16 cellular contexts compared by ENCODE assay signal in the genomic region with DNA sequence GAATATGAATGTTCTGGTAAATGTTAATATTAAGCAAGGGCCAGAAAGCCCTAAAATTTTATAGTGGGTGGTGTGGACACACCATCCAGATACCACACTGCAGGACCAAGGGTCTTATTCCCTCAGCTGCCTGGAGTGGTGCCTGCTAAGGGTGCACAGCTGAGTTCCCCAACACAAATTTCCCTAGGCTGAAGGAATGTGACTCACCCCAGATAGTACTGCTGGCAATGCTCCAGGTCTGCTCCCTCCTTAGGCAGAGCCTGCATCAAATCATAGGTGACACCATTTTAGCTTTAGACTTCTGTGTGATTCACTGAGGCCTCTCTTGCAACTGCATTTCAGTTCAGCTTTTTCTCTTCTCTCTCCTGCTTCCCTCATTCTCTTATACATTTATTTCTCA.
DNase-seq lines count a peak whose midpoint lies in the region; ATAC-seq and TF ChIP-seq lines count a peak whose summit lies in the region.
"Had no signal": no experiment of that assay in that cellular context is flagged by ENCODE, and none has a peak within 500 bp of the region (broad histone marks: within the 10 kb centered on the region; RNA-seq: fewer than 3 reads in every experiment).

No MANE protein-coding gene starts in this region.

- ATAC-seq in GM21619 (IDR thresholded peaks at IDR 0.05; ENCODE audit: unreplicated experiment): no peak
- ATAC-seq: activated T-helper 17 cell treated with anti-CD3 and anti-CD28 coated beads, Interleukin-2, amount 50 U/mL, for 72 hours; gastrocnemius medialis; left lung; Right ventricle myocardium inferior had no signal

- no peaks in the 10 kb centered on the region for H3K36me3 ChIP-seq in adrenal gland (replicated peaks in 1 of 2)
- H3K36me3 ChIP-seq: gastrocnemius medialis, left lung, neural progenitor cell had no signal

- TF ChIP-seq CTCF in AG10803 (conservative IDR thresholded peaks at IDR 0.05; ENCODE audit: low read length) (no peak), adrenal gland (IDR thresholded peaks at IDR 0.05) (no peak)

- no peaks in the 10 kb centered on the region for H3K9me3 ChIP-seq in adrenal gland (replicated peaks in 1 of 3)
- H3K9me3 ChIP-seq: gastrocnemius medialis, left lung had no signal

- TF ChIP-seq POLR2A in adrenal gland (IDR thresholded peaks at IDR 0.05): no peak

- no peaks in the 10 kb centered on the region for H3K27me3 ChIP-seq in adrenal gland
- H3K27me3 ChIP-seq: gastrocnemius medialis, left lung, neural progenitor cell had no signal

- H3K4me3 ChIP-seq in AG10803 (ENCODE audit: low read length) (no peak overlapping the region), adrenal gland (no peak overlapping the region)
- H3K4me3 ChIP-seq: gastrocnemius medialis, left lung, neural progenitor cell had no signal

- H3K27ac ChIP-seq in adrenal gland: no peak overlapping the region
- H3K27ac ChIP-seq: gastrocnemius medialis, left lung, neural progenitor cell had no signal

- intact Hi-C loops in adrenal gland (cut with DNase I): no loop called here
- intact Hi-C loops in head of caudate nucleus (cut with DNase I): no loop called here

- H3K4me1 ChIP-seq in adrenal gland (replicated peaks in 1 of 2): no peaks in the 10 kb centered on the region
- H3K4me1 ChIP-seq: gastrocnemius medialis, left lung, neural progenitor cell had no signal

- DNase-seq in AG10803 (ENCODE audit: low read depth) (peak; percentile 54), HS-5 (ENCODE audit: low read depth) (peak; percentile 80), adrenal gland (peak in 4 of 7 donors; percentile 29 to 51 (median 40)), head of caudate nucleus (peak; percentile 10 to 88 (median 56)), NCI-H1930 (lab: John Stamatoyannopoulos, UW) (no peak), middle frontal gyrus (ENCODE audit: extremely low spot score, low spot score) (no peak)
- no peak for DNase-seq in stimulated activated CD4-positive, alpha-beta T cell treated with anti-CD3 and anti-CD28 coated beads, Interleukin-12 subunit alpha, Interleukin-12 subunit beta, amount 100 ng/mL, for 4 hours
- DNase-seq: activated CD4-positive, CD25-positive, alpha-beta regulatory T cell treated with anti-CD3 and anti-CD28 coated beads, Interleukin-2, amount 50 U/mL, for 72 hours; gastrocnemius medialis; H9; left lung; NCI-H446 treated with DMSO at 0.1 percent for 48 hours had no signal

Comparison
In these comparisons a context has a peak if more than half of its experiments do, and no peak if none do; other contexts are left out.
1. DNase-seq: peak in AG10803 (single experiment), HS-5 (single experiment), adrenal gland (4 of 7) and head of caudate nucleus (42 of 42); none in NCI-H1930 (0 of 2), stimulated activated CD4-positive, alpha-beta T cell treated with anti-CD3 and anti-CD28 coated beads, Interleukin-12 subunit alpha, Interleukin-12 subunit beta, amount 100 ng/mL, for 4 hours (single experiment) and middle frontal gyrus (single experiment).